In the genomic region with DNA sequence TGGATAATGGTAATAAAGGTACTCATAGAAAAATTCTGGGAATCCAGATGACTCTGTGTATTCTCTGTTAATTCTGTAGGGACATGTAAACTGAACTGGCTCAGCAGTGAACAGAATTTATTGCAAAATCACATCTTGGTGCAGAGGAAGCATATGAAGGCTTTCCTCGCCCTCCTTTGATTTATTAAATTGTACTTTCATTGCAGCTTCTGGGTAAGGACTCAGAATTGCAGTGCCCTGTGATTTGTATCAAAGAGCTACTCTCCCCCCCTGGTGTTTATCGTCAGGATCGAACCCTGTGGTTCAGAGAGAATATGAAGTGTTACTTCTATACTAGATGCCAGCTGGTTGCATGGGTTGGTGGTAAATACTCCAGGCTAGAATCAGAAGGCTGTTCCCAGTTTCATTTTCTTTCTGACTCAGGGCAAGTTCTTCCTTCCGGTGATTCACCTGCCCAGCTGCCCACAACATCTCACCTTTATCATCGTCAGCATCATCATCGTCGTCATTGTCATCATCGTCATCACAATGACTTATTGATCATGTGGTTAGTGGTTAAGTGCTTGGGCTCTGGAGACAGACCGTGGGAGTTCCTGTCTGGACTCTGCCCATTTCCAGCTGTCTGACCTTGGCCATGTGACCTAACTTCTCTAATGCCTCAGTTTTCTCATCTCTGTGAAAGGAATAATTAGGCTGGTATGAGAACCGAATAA, we compare ENCODE assay signal across 8 cellular contexts.
DNase-seq lines count a peak whose midpoint lies in the region; ATAC-seq lines count a peak whose summit lies in the region.

No MANE protein-coding gene starts in this region.

- ATAC-seq in GM21381 (IDR thresholded peaks at IDR 0.05; ENCODE audit: unreplicated experiment): peak; percentile 91

- DNase-seq in DMS53 (lab: John Stamatoyannopoulos, UW): peak; percentile 98
- DNase-seq in HPDE6-E6E7 (ENCODE audit: extremely low spot score): peak; percentile 85
- DNase-seq in activated CD4-positive, alpha-beta T cell treated with anti-CD3 and anti-CD28 coated beads for 24 hours (ENCODE audit: low read depth in 2 of 2): peak; percentile 49 to 55
- peak; percentile 90 for DNase-seq in dermis blood vessel endothelial cell
- DNase-seq in renal cortical epithelial cell (ENCODE audit: low read depth): peak; percentile 97
- DNase-seq in NCI-H187 treated with DMSO at 0.1 percent for 48 hours (lab: John Stamatoyannopoulos, UW): no peak
- DNase-seq in GM19240 (ENCODE audit: insufficient read length, low spot score): no peak

Comparison
In these comparisons a context has a peak if more than half of its experiments do, and no peak if none do; other contexts are left out.
1. DNase-seq: peak in DMS53 (single experiment), HPDE6-E6E7 (single experiment), activated CD4-positive, alpha-beta T cell treated with anti-CD3 and anti-CD28 coated beads for 24 hours (2 of 2), dermis blood vessel endothelial cell (single experiment) and renal cortical epithelial cell (single experiment); none in NCI-H187 treated with DMSO at 0.1 percent for 48 hours (single experiment) and GM19240 (single experiment).